In the genomic region with DNA sequence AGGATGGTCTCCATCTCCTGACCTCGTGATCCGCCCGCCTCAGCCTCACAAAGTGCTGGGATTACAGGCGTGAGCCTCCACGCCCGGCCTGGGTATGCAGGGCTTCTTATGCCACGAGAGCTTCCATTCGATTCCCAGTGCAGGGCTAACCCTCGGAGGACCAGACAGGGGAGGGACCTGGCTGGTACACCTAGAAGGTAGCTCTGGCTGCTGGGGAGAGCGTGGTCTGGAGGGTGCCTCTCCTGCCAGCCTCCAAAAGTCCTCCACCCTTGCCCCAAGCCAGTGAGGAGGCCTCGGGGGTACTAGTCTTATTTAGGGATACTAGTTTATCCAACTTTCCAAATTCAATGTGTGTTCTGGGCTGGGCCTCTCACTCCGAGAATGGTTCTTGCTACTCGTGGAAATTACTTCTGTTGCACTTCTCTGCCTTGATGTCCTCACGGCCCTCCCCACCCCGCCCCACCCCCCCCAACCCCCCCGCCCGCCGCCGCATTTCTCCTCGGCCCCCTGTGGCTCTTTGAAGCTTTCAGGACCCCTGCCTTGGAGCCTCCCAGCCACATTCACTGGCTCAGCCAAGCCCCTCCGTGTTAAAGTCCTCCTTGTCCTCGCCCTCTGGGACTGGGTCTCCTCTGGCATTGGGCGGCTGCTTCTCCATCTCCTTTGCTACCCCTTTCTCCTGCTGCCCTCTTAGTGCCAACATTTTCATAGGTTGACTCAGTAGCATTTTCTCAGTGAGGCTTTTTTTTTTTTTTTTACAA, we compare ENCODE assay signal across 31 cellular contexts.
"Had no signal": no experiment of that assay in that cellular context is flagged by ENCODE, and none has a peak within 500 bp of the region (broad histone marks: within the 10 kb centered on the region; RNA-seq: fewer than 3 reads in every experiment).

No MANE protein-coding gene starts in this region.

- H3K27ac ChIP-seq: heart left ventricle, lower lobe of right lung, pancreas, prostate gland, skin epidermis, stomach, testis, thyroid gland, transverse colon, upper lobe of right lung had no signal

- H3K4me3 Mint-ChIP-seq: mesothelial cell of epicardium; naive B cell; natural killer cell; stimulated activated naive B cell treated with anti-CD40 and anti-IgM and Interleukin-4, amounts not matched to agents 10 μg/mL and 1 μg/mL and 100 μg/mL, for 72 hours had no signal

- H3K9me3 Mint-ChIP-seq: mesothelial cell of epicardium; naive B cell; natural killer cell; stimulated activated naive B cell treated with anti-CD40 and anti-IgM and Interleukin-4, amounts not matched to agents 10 μg/mL and 1 μg/mL and 100 μg/mL, for 72 hours had no signal

- H3K9me3 ChIP-seq: heart left ventricle, lower lobe of right lung, pancreas, prostate gland, stomach, testis, thyroid gland, transverse colon, upper lobe of right lung had no signal

- H3K36me3 ChIP-seq: pancreas, prostate gland, thyroid gland, transverse colon had no signal

- ATAC-seq: heart left ventricle; left cardiac atrium; left lobe of liver; left ventricle myocardium superior; lower lobe of right lung; natural killer cell; pancreas; right cardiac atrium; sciatic nerve; stimulated activated naive B cell treated with anti-CD40 and anti-IgM and Interleukin-4, amounts not matched to agents 10 μg/mL and 1 μg/mL and 100 μg/mL, for 72 hours; stimulated activated naive CD8-positive, alpha-beta T cell treated with anti-CD3 and anti-CD28 coated beads, Interleukin-15, Interleukin-2, amounts not matched to agents 100 U/mL and 50 U/mL, for 24 hours; upper lobe of right lung had no signal

- H3K4me1 Mint-ChIP-seq: natural killer cell; stimulated activated naive B cell treated with anti-CD40 and anti-IgM and Interleukin-4, amounts not matched to agents 10 μg/mL and 1 μg/mL and 100 μg/mL, for 72 hours had no signal

- DNase-seq: heart left ventricle; hypothalamus; kidney glomerular epithelial cell; left cardiac atrium; left ventricle myocardium superior; lower lobe of right lung; mammary epithelial cell; mesendoderm; naive B cell; natural killer cell; nucleus accumbens; pancreas; posterior cingulate gyrus; retina; stimulated activated CD4-positive, alpha-beta T cell treated with anti-CD3 and anti-CD28 coated beads, Interleukin-12 subunit alpha, Interleukin-12 subunit beta, amount 100 ng/mL, for 4 hours; stimulated activated CD4-positive, alpha-beta T cell treated with anti-CD3 and anti-CD28 coated beads, Interleukin-15, amount 100 ng/mL, for 24 hours; stimulated activated CD4-positive, alpha-beta T cell treated with anti-CD3 and anti-CD28 coated beads, Interleukin-2, amount 100 ng/mL, for 24 hours; stimulated activated CD4-positive, alpha-beta T cell treated with anti-CD3 and anti-CD28 coated beads, Interleukin-4, amount 100 ng/mL, for 1 hour; stimulated activated naive B cell treated with anti-CD40 and anti-IgM and Interleukin-4, amounts not matched to agents 10 μg/mL and 1 μg/mL and 100 μg/mL, for 72 hours; stimulated activated naive CD8-positive, alpha-beta T cell treated with anti-CD3 and anti-CD28 coated beads, Interleukin-15, Interleukin-2, amounts not matched to agents 100 U/mL and 50 U/mL, for 24 hours; stomach; testis; thyroid gland; transverse colon; upper lobe of right lung had no signal

- H3K36me3 Mint-ChIP-seq: natural killer cell had no signal

- H3K27ac Mint-ChIP-seq: mesothelial cell of epicardium; natural killer cell; stimulated activated naive B cell treated with anti-CD40 and anti-IgM and Interleukin-4, amounts not matched to agents 10 μg/mL and 1 μg/mL and 100 μg/mL, for 72 hours had no signal

- H3K4me1 ChIP-seq: pancreas, prostate gland, testis, thyroid gland had no signal

- H3K4me3 ChIP-seq: heart left ventricle, lower lobe of right lung, pancreas, prostate gland, skin epidermis, stomach, testis, thyroid gland, transverse colon, upper lobe of right lung had no signal

- H3K27me3 ChIP-seq: heart left ventricle, pancreas, stomach, testis, thyroid gland, transverse colon, upper lobe of right lung had no signal

- H3K27me3 Mint-ChIP-seq: naive B cell; stimulated activated naive B cell treated with anti-CD40 and anti-IgM and Interleukin-4, amounts not matched to agents 10 μg/mL and 1 μg/mL and 100 μg/mL, for 72 hours had no signal
